8 cellular contexts compared by ENCODE assay signal in the genomic region with DNA sequence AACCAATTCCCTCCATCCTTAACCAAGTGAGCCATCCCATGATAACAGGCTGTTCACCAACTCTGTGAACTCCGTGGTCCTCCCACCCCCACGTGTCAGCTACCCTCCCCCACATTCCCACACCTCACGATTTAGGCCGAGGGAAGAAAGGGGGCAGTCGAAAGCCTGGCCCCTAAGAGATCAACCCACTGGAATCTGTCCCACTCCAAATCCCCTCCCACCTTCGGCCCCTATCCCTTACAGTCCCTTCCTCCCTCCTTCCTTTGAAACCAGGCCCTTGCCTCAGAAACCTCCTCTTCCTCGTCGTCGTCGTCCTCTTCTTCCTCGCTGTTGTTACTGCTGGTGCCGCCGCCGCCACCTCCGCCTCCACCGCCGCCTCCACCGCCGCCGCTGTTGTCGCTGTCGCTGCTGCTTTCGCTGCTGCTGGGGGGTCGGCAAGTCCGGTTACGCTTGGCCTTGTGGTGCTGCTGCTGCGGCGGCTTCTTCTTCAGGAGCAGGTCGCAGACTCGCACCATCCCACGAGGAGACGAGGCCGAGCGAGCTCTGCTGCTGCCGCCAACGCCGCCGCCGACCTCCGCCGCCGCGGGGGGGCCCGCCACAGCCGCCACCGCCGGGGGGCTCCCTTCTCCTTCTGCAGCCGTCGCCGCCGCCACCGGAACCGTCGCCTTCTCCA. TPM values are rescaled to one million over a fixed set of nuclear protein-coding genes. Genes with fewer than 3 reads are reported as not detected.
DNase-seq lines count a peak whose midpoint lies in the region; ATAC-seq and TF ChIP-seq lines count a peak whose summit lies in the region.

No MANE protein-coding gene starts in this region.

- ATAC-seq in GM19395 (IDR thresholded peaks at IDR 0.05; ENCODE audit: unreplicated experiment) (peak; percentile 33), HG03378 (IDR thresholded peaks at IDR 0.05; ENCODE audit: unreplicated experiment) (peak; percentile 30), T-cell (replicated peaks in 1 of 4) (peak; percentile 48 to 56 (median 52)), upper lobe of right lung (peak; percentile 0)

- no peak for TF ChIP-seq CTCF in upper lobe of right lung (IDR thresholded peaks at IDR 0.05)

- DNase-seq in NCI-H510A treated with DMSO at 0.1 percent for 48 hours (lab: John Stamatoyannopoulos, UW) (peak; percentile 58), NCI-H510A (lab: John Stamatoyannopoulos, UW) (no peak), T-cell (peak in 9 of 34 experiments; percentile 4 to 56 (median 52)), midbrain (lab: John Stamatoyannopoulos, UW) (peak; percentile 32), upper lobe of right lung (no peak)
- peak; percentile 5 for DNase-seq in effector CD8-positive, alpha-beta T cell (lab: John Stamatoyannopoulos, UW)

- intact Hi-C loops in upper lobe of right lung (cut with DNase I), result loop anchor here (10.0 kb wide), 1 partner anchor 123 kb away; no protein-coding TSS in a partner anchor

- H3K4me3 Mint-ChIP-seq in T-cell, result peak overlapping the region; percentile 90 to 99 (median 99)

- CTCF ChIA-PET in T-cell (lab: Charles Lee), result interaction anchor here (0.6 to 4.3 kb wide), 22 partner anchors 9 to 962 kb away, joined by 3 to 49 read pairs (median 6); a partner anchor contains a TSS

- H3K4me1 Mint-ChIP-seq in T-cell, result peaks cover 73 to 80% (median 76%) of the 10 kb centered on the region in 3 donors

- H3K9me3 Mint-ChIP-seq in T-cell, result no peaks in the 10 kb centered on the region

- H3K36me3 Mint-ChIP-seq in T-cell, result peaks cover 10% of the 10 kb centered on the region

- peak overlapping the region; percentile 100 for H3K27ac Mint-ChIP-seq in T-cell

- no peaks in the 10 kb centered on the region for H3K9me3 ChIP-seq in upper lobe of right lung

- H3K4me1 ChIP-seq in upper lobe of right lung, result peaks cover 42% of the 10 kb centered on the region

- H3K27ac ChIP-seq in upper lobe of right lung, result peak overlapping the region; percentile 99

- no peaks in the 10 kb centered on the region for H3K27me3 ChIP-seq in upper lobe of right lung

- POLR2A ChIA-PET in T-cell (lab: Charles Lee), result interaction anchor here (0.5 to 4.0 kb wide), 8 partner anchors 9 to 191 kb away, joined by 3 to 31 read pairs (median 5); a partner anchor contains a TSS

- H3K4me3 ChIP-seq in upper lobe of right lung, result peak overlapping the region; percentile 85

- no peaks in the 10 kb centered on the region for H3K36me3 ChIP-seq in upper lobe of right lung

- no peaks in the 10 kb centered on the region for H3K27me3 Mint-ChIP-seq in T-cell

RNA-seq across cellular contexts. Expression of a gene that starts 0.5 kb away (rescaled TPM):
- total RNA-seq in T-cell, result 10 to 100 TPM; 48.6 to 63.8 (median 51.8) TPM
- total RNA-seq in upper lobe of right lung, result 61.5 TPM

Comparison
In these comparisons a context has a peak if more than half of its experiments do, and no peak if none do; other contexts are left out.
1. DNase-seq: peak in NCI-H510A treated with DMSO at 0.1 percent for 48 hours (single experiment), effector CD8-positive, alpha-beta T cell (single experiment) and midbrain (single experiment); none in NCI-H510A (single experiment) and upper lobe of right lung (single experiment).
2. ATAC-seq: peak in every context shown above with its lines; median percentile 52 in T-cell; 33 in GM19395; 30 in HG03378; 0 in upper lobe of right lung.